ENCODE assay signal across 15 cellular contexts in genomic region chr1:168485048-168485447, GRCh38. TPM values are rescaled to one million over a fixed set of nuclear protein-coding genes. Genes with fewer than 3 reads are reported as not detected.
DNase-seq lines count a peak whose midpoint lies in the region; ATAC-seq and TF ChIP-seq lines count a peak whose summit lies in the region.
"Had no signal": no experiment of that assay in that cellular context is flagged by ENCODE, and none has a peak within 500 bp of the region (broad histone marks: within the 10 kb centered on the region; RNA-seq: fewer than 3 reads in every experiment).

No MANE protein-coding gene starts in this region.

- H3K36me3 ChIP-seq in sigmoid colon: no peaks in the 10 kb centered on the region

- H3K9me3 ChIP-seq in sigmoid colon: no peaks in the 10 kb centered on the region

- TF ChIP-seq CTCF in fibroblast of pulmonary artery (IDR thresholded peaks at IDR 0.05; ENCODE audit: low read length, missing control alignments) (no peak), sigmoid colon (IDR thresholded peaks at IDR 0.05) (no peak)

- peaks cover 34% of the 10 kb centered on the region for H3K4me1 Mint-ChIP-seq in T-helper 1 cell treated with Interleukin-12 subunit alpha and Interleukin-12 subunit beta and Interleukin-4 antibody, amounts not matched to agents 30 μg/mL and 1 μg/mL, for 36 hours (ENCODE audit: low read depth)
- peaks cover 43% of the 10 kb centered on the region for H3K4me1 Mint-ChIP-seq in activated CD4-positive, alpha-beta memory T cell treated with anti-CD3 and anti-CD28 coated beads for 36 hours (ENCODE audit: low read depth)
- H3K4me1 Mint-ChIP-seq: naive B cell had no signal

- TF ChIP-seq EP300 in sigmoid colon (IDR thresholded peaks at IDR 0.05): no peak

- DNase-seq in T-helper 1 cell (no peak), fibroblast of pulmonary artery (ENCODE audit: low read depth) (peak; percentile 78), sigmoid colon (peak; percentile 70), iPS-NIHi7 (ENCODE audit: extremely low spot score) (no peak), NCI-H2227 (lab: John Stamatoyannopoulos, UW; ENCODE audit: unreplicated experiment) (no peak)
- peak; percentile 18 for DNase-seq in activated CD4-positive, alpha-beta memory T cell treated with anti-CD3 and anti-CD28 coated beads for 36 hours
- DNase-seq: 8988T; anterior cingulate cortex; naive B cell; NCI-H1436; stimulated activated CD4-positive, alpha-beta T cell treated with anti-CD3 and anti-CD28 coated beads, Interleukin-1b, Interleukin-23, amount 100 ng/mL, for 48 hours had no signal

- POLR2A ChIA-PET in activated CD4-positive, alpha-beta memory T cell treated with anti-CD3 and anti-CD28 coated beads for 36 hours (lab: Charles Lee): no interaction called here

- intact Hi-C loops in activated CD4-positive, alpha-beta memory T cell treated with anti-CD3 and anti-CD28 coated beads for 36 hours (cut with micrococcal nuclease): loop anchor here (2.0 kb wide), 1 partner anchor 18 kb away; no protein-coding TSS in a partner anchor
- intact Hi-C loops in sigmoid colon (cut with DNase I): loop anchor here (10.0 kb wide), 1 partner anchor 210 kb away; no protein-coding TSS in a partner anchor

- H3K36me3 Mint-ChIP-seq in T-helper 1 cell treated with Interleukin-12 subunit alpha and Interleukin-12 subunit beta and Interleukin-4 antibody, amounts not matched to agents 30 μg/mL and 1 μg/mL, for 36 hours (ENCODE audit: low read depth): peaks cover 8% of the 10 kb centered on the region
- H3K36me3 Mint-ChIP-seq in activated CD4-positive, alpha-beta memory T cell treated with anti-CD3 and anti-CD28 coated beads for 36 hours: peaks cover 4% of the 10 kb centered on the region
- H3K36me3 Mint-ChIP-seq: naive B cell had no signal

- ATAC-seq in HG03097 (IDR thresholded peaks at IDR 0.05; ENCODE audit: low FRiP score, unreplicated experiment): no peak

- peaks cover 0 to 83% (median 70%) of the 10 kb centered on the region in 4 donors for H3K4me1 ChIP-seq in sigmoid colon

- H3K27ac Mint-ChIP-seq in T-helper 1 cell treated with Interleukin-12 subunit alpha and Interleukin-12 subunit beta and Interleukin-4 antibody, amounts not matched to agents 30 μg/mL and 1 μg/mL, for 36 hours: no peak overlapping the region
- no peak overlapping the region for H3K27ac Mint-ChIP-seq in activated CD4-positive, alpha-beta memory T cell treated with anti-CD3 and anti-CD28 coated beads for 36 hours
- H3K27ac Mint-ChIP-seq: naive B cell had no signal

- no peaks in the 10 kb centered on the region for H3K27me3 ChIP-seq in sigmoid colon

- H3K4me3 ChIP-seq in fibroblast of pulmonary artery (replicated peaks; ENCODE audit: low read depth, low read length): no peak overlapping the region
- H3K4me3 ChIP-seq in sigmoid colon: no peak overlapping the region

- peak overlapping the region; percentile 66 to 80 (median 76) for H3K27ac ChIP-seq in sigmoid colon

- H3K4me3 Mint-ChIP-seq in T-helper 1 cell treated with Interleukin-12 subunit alpha and Interleukin-12 subunit beta and Interleukin-4 antibody, amounts not matched to agents 30 μg/mL and 1 μg/mL, for 36 hours: peak overlapping the region; percentile 22
- H3K4me3 Mint-ChIP-seq in activated CD4-positive, alpha-beta memory T cell treated with anti-CD3 and anti-CD28 coated beads for 36 hours: no peak overlapping the region
- H3K4me3 Mint-ChIP-seq: naive B cell had no signal

- no peak for TF ChIP-seq POLR2A in sigmoid colon (IDR thresholded peaks at IDR 0.05)

- peaks cover 6% of the 10 kb centered on the region for H3K9me3 Mint-ChIP-seq in T-helper 1 cell treated with Interleukin-12 subunit alpha and Interleukin-12 subunit beta and Interleukin-4 antibody, amounts not matched to agents 30 μg/mL and 1 μg/mL, for 36 hours
- H3K9me3 Mint-ChIP-seq in activated CD4-positive, alpha-beta memory T cell treated with anti-CD3 and anti-CD28 coated beads for 36 hours: peaks cover 6% of the 10 kb centered on the region

- no peaks in the 10 kb centered on the region for H3K27me3 Mint-ChIP-seq in T-helper 1 cell treated with Interleukin-12 subunit alpha and Interleukin-12 subunit beta and Interleukin-4 antibody, amounts not matched to agents 30 μg/mL and 1 μg/mL, for 36 hours (ENCODE audit: low read depth)
- H3K27me3 Mint-ChIP-seq in activated CD4-positive, alpha-beta memory T cell treated with anti-CD3 and anti-CD28 coated beads for 36 hours: no peaks in the 10 kb centered on the region

- CTCF ChIA-PET in activated CD4-positive, alpha-beta memory T cell treated with anti-CD3 and anti-CD28 coated beads for 36 hours (lab: Charles Lee): no interaction called here

- WGBS in sigmoid colon, 2 donors: 16 to 21% methylated on average over 5 of the region's 5 CpGs

RNA-seq across cellular contexts. Expression of gene XCL2, which starts 58.7 kb away (rescaled TPM):
- total RNA-seq in activated CD4-positive, alpha-beta memory T cell treated with anti-CD3 and anti-CD28 coated beads for 36 hours: 1 to 10 TPM in 1 of 2 experiments, under 1 TPM in 1; 0.75 to 1.1 TPM
- 1 to 10 TPM in 1 of 4 donors, not detected in 3; 1.9 TPM for total RNA-seq in sigmoid colon
- polyA plus RNA-seq in sigmoid colon: 1 to 10 TPM in 1 of 3 donors, not detected in 2; 1.4 TPM
- total RNA-seq: glomerular endothelial cell, temporal lobe had no signal

Comparison
In these comparisons a context has a peak if more than half of its experiments do, and no peak if none do; other contexts are left out.
1. DNase-seq: peak in activated CD4-positive, alpha-beta memory T cell treated with anti-CD3 and anti-CD28 coated beads for 36 hours (single experiment), fibroblast of pulmonary artery (single experiment) and sigmoid colon (single experiment); none in T-helper 1 cell (0 of 5), iPS-NIHi7 (single experiment) and NCI-H2227 (single experiment).